ENCODE assay signal across 8 cellular contexts in genomic region chr1:52633291-52633754, GRCh38. TPM values are rescaled to one million over a fixed set of nuclear protein-coding genes. Genes with fewer than 3 reads are reported as not detected.
DNase-seq lines count a peak whose midpoint lies in the region; ATAC-seq and TF ChIP-seq lines count a peak whose summit lies in the region.

No MANE protein-coding gene starts in this region.

- no peaks in the 10 kb centered on the region for H3F3A ChIP-seq in smooth muscle cell (ENCODE audit: low read depth)

- H3K9ac ChIP-seq in smooth muscle cell (ENCODE audit: low read depth): no peak overlapping the region

- peak; percentile 50 for DNase-seq in activated CD4-positive, alpha-beta T cell treated with anti-CD3 and anti-CD28 coated beads for 48 hours
- no peak for DNase-seq in activated CD4-positive, alpha-beta T cell treated with anti-CD3 and anti-CD28 coated beads for 1 hour
- peak; percentile 25 for DNase-seq in activated T-helper 1 cell treated with Interleukin-2 at 50 U/mL for 16 hours (ENCODE audit: low read depth)
- DNase-seq in heart right ventricle: peak in 1 of 2 donors; percentile 13
- no peak for DNase-seq in smooth muscle cell (lab: John Stamatoyannopoulos, UW; ENCODE audit: unreplicated experiment)
- DNase-seq in KBM-7: no peak
- no peak for DNase-seq in SKM-1 treated with dmso at 0.1 percent for 144 hours (lab: John Stamatoyannopoulos, UW; ENCODE audit: unreplicated experiment)

- H3K4me3 ChIP-seq in heart right ventricle: peak overlapping the region; percentile 30 to 57 (median 41)
- H3K4me3 ChIP-seq in smooth muscle cell: peak overlapping the region; percentile 54

- H3K4me2 ChIP-seq in smooth muscle cell: peak overlapping the region; percentile 91

- no peaks in the 10 kb centered on the region for H4K20me1 ChIP-seq in smooth muscle cell (ENCODE audit: low read depth)

- intact Hi-C loops in heart right ventricle (cut with DNase I): loop anchor here in 1 of 10 donors (10.0 kb wide), 1 partner anchor 79 kb away; the partner anchor contains the start of gene TUT4

- H3K4me1 ChIP-seq in heart right ventricle (peaks cover 0 to 40% (median 8%) of the 10 kb centered on the region in 9 donors), smooth muscle cell (ENCODE audit: low read depth) (no peaks in the 10 kb centered on the region)

- H2AFZ ChIP-seq in smooth muscle cell (ENCODE audit: low read depth): peak overlapping the region; percentile 91

- H3K9me3 ChIP-seq in heart right ventricle (no peaks in the 10 kb centered on the region), smooth muscle cell (replicated peaks; ENCODE audit: low read depth) (no peaks in the 10 kb centered on the region)

- peaks cover 11 to 37% (median 31%) of the 10 kb centered on the region in 7 donors for H3K27me3 ChIP-seq in heart right ventricle
- H3K27me3 ChIP-seq in smooth muscle cell (ENCODE audit: low read depth): peaks cover 22% of the 10 kb centered on the region

- no peaks in the 10 kb centered on the region for H3K79me2 ChIP-seq in smooth muscle cell (ENCODE audit: low read depth)

- H3K36me3 ChIP-seq in heart right ventricle: no peaks in the 10 kb centered on the region
- no peaks in the 10 kb centered on the region for H3K36me3 ChIP-seq in smooth muscle cell (ENCODE audit: low read depth)

- H3K27ac ChIP-seq in heart right ventricle: peak overlapping the region in 1 of 10 donors; percentile 84
- H3K27ac ChIP-seq in smooth muscle cell (ENCODE audit: low read depth): no peak overlapping the region

- 4 to 6% methylated on average over 43 to 52 of the region's 52 CpGs for WGBS in heart right ventricle, 2 donors
- 8% methylated on average over 28 of the region's 52 CpGs for WGBS in smooth muscle cell (ENCODE audit: low lambda C conversion rate)

- ATAC-seq in heart right ventricle: peak in 3 of 8 donors; percentile 19 to 34 (median 32)
- no peak for ATAC-seq in GM19351 (IDR thresholded peaks at IDR 0.05; ENCODE audit: unreplicated experiment)

- TF ChIP-seq CTCF in heart right ventricle (IDR thresholded peaks at IDR 0.05) (no peak), smooth muscle cell (IDR thresholded peaks at IDR 0.05; ENCODE audit: borderline replicate concordance, insufficient read depth, poor library complexity, severe bottlenecking) (no peak)

- in situ Hi-C loops in KBM-7 (cut with MboI; ENCODE audit: low pct_unique_long_range_greater_than_20kb, low sequenced_read_pairs): no loop called here

RNA-seq across cellular contexts. Expression of gene SHISAL2A, which starts 0.4 kb away (rescaled TPM):
- under 1 TPM in 2 of 10 donors, not detected in 8; 0.10 to 0.19 TPM for total RNA-seq in heart right ventricle
- polyA plus RNA-seq in heart right ventricle: under 1 TPM in 1 of 2 donors, not detected in 1; 0.22 TPM
- total RNA-seq in smooth muscle cell: 2.3 TPM in 1 of 2 replicates, not detected in the other
- 0.66 and 0.98 TPM in 2 replicates for polyA plus RNA-seq in smooth muscle cell

RNA-seq across cellular contexts. Expression of gene GPX7, which starts 31.2 kb away (rescaled TPM):
- total RNA-seq in heart right ventricle: 10 to 100 TPM in 1 of 10 donors, 1 to 10 TPM in 9; 3.3 to 14.6 (median 6.5) TPM
- 10 to 100 TPM in 1 of 2 donors, 1 to 10 TPM in 1; 7.5 to 22.9 TPM for polyA plus RNA-seq in heart right ventricle
- 164 and 192 TPM in 2 replicates for total RNA-seq in smooth muscle cell
- polyA plus RNA-seq in smooth muscle cell: 136 and 164 TPM in 2 replicates

Comparison
In these comparisons a context has a peak if more than half of its experiments do, and no peak if none do; other contexts are left out.
1. DNase-seq: peak in activated CD4-positive, alpha-beta T cell treated with anti-CD3 and anti-CD28 coated beads for 48 hours (single experiment) and activated T-helper 1 cell treated with Interleukin-2 at 50 U/mL for 16 hours (single experiment); none in activated CD4-positive, alpha-beta T cell treated with anti-CD3 and anti-CD28 coated beads for 1 hour (single experiment), smooth muscle cell (single experiment), KBM-7 (single experiment) and SKM-1 treated with dmso at 0.1 percent for 144 hours (single experiment).
2. RNA of gene GPX7, which starts 31.2 kb away (total RNA-seq): 164 to 192 TPM in smooth muscle cell; 3.3 to 14.6 TPM in heart right ventricle; every median in the first group is over 10 times any median in the second.